Comparison of ENCODE assay signal across 1 cellular context in the genomic region with DNA sequence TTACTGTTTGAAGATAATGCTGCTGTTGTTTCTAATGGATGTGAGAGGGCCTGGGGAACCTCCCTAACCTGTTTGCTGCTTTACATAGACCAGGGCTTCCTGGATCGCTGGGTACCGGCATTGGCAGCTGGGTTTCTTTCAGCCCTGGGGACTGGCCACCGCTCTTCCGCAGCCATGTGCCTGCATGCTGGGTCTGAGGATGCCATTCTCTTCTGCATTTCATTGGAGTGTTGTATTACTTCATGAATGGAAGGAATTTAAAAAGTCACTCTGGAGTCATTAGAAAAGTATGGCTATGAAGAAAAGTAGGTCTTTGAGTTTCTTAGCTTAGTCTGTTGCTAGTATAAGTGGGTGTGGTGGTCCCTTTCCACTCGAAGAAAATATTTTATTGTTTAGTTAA.
TF ChIP-seq lines count a peak whose summit lies in the region.

No MANE protein-coding gene starts in this region.

TF ChIP-seq in WTC11, 78 proteins besides CTCF, POLR2A, EP300 and RAD21 (continued from another document):
- TF ChIP-seq GRHL2 (CRISPR knock-in tag; IDR thresholded peaks at IDR 0.05; ENCODE audit: insufficient replicate concordance, severe bottlenecking) (no peak), IRF2 (CRISPR knock-in tag; IDR thresholded peaks at IDR 0.05; ENCODE audit: borderline replicate concordance, low read depth) (no peak), KAT7 (CRISPR knock-in tag; IDR thresholded peaks at IDR 0.05; ENCODE audit: borderline replicate concordance) (no peak), PRRX2 (CRISPR knock-in tag; IDR thresholded peaks at IDR 0.05) (no peak), ESRRA (CRISPR knock-in tag; IDR thresholded peaks at IDR 0.05; ENCODE audit: borderline replicate concordance) (no peak)
- TF ChIP-seq, protein P1, sequence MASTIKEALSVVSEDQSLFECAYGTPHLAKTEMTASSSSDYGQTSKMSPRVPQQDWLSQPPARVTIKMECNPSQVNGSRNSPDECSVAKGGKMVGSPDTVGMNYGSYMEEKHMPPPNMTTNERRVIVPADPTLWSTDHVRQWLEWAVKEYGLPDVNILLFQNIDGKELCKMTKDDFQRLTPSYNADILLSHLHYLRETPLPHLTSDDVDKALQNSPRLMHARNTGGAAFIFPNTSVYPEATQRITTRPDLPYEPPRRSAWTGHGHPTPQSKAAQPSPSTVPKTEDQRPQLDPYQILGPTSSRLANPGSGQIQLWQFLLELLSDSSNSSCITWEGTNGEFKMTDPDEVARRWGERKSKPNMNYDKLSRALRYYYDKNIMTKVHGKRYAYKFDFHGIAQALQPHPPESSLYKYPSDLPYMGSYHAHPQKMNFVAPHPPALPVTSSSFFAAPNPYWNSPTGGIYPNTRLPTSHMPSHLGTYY (CRISPR knock-in tag; IDR thresholded peaks at IDR 0.05), result no peak
- TF ChIP-seq, protein P2, sequence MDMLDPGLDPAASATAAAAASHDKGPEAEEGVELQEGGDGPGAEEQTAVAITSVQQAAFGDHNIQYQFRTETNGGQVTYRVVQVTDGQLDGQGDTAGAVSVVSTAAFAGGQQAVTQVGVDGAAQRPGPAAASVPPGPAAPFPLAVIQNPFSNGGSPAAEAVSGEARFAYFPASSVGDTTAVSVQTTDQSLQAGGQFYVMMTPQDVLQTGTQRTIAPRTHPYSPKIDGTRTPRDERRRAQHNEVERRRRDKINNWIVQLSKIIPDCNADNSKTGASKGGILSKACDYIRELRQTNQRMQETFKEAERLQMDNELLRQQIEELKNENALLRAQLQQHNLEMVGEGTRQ (CRISPR knock-in tag; IDR thresholded peaks at IDR 0.05), result no peak
- TF ChIP-seq, protein P3, sequence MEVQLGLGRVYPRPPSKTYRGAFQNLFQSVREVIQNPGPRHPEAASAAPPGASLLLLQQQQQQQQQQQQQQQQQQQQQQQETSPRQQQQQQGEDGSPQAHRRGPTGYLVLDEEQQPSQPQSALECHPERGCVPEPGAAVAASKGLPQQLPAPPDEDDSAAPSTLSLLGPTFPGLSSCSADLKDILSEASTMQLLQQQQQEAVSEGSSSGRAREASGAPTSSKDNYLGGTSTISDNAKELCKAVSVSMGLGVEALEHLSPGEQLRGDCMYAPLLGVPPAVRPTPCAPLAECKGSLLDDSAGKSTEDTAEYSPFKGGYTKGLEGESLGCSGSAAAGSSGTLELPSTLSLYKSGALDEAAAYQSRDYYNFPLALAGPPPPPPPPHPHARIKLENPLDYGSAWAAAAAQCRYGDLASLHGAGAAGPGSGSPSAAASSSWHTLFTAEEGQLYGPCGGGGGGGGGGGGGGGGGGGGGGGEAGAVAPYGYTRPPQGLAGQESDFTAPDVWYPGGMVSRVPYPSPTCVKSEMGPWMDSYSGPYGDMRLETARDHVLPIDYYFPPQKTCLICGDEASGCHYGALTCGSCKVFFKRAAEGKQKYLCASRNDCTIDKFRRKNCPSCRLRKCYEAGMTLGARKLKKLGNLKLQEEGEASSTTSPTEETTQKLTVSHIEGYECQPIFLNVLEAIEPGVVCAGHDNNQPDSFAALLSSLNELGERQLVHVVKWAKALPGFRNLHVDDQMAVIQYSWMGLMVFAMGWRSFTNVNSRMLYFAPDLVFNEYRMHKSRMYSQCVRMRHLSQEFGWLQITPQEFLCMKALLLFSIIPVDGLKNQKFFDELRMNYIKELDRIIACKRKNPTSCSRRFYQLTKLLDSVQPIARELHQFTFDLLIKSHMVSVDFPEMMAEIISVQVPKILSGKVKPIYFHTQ (CRISPR knock-in tag; IDR thresholded peaks at IDR 0.05), result no peak
TF ChIP-seq in WTC11: peak in this region for 0.
